In the genomic region with DNA sequence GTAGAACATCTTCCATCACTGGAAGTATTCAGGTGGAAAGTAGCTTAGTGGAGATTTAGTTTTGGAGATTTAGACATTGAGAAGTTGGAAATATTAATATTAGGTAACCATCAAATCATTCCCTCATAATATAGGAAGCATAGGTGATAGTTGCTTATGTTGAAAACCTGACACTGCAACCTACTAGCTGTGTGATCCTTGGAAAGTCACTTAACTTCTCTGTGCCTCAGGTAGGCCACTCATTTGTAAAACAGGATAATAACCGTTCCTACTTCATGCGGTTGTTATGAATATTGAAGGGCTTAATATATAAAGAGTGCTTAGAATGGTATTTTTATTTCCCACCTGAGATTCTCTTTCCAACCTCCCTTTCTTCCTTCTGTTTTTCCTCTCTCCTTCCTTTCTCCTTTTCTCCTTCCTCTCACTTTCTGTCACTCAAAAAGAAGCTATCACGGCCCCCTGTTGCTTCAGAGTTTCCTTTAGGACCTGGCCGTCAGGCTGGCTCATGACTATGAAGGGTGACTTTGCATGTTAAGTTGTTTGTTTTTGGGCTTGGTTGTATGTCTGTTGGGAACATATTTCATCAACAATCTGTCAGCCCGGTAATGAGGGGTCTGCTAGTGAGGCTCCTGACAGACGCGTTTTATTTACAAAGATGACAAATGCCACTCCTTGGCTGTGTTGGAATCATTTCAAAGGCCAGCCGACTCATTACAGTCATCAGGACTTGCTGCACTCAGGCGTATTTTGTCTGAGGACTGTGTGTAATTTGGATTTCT, we compare ENCODE assay signal across 17 cellular contexts. TPM values are rescaled to one million over a fixed set of nuclear protein-coding genes. Genes with fewer than 3 reads are reported as not detected.
DNase-seq lines count a peak whose midpoint lies in the region; ATAC-seq, FAIRE-seq and TF ChIP-seq lines count a peak whose summit lies in the region.
"Had no signal": no experiment of that assay in that cellular context is flagged by ENCODE, and none has a peak within 500 bp of the region (broad histone marks: within the 10 kb centered on the region; RNA-seq: fewer than 3 reads in every experiment).

No MANE protein-coding gene starts in this region.

- in situ Hi-C loops in HepG2 (cut with HindIII; ENCODE audit: extremely low pct_ligation_motif_present, low pct_unique_long_range_greater_than_20kb): no loop called here

- H3K27ac ChIP-seq in HepG2 (ENCODE audit: extremely low read length, insufficient read depth, low read length) (no peak overlapping the region), right lobe of liver (no peak overlapping the region)

- ATAC-seq in HepG2: no peak
- no peak for ATAC-seq in right lobe of liver
- no peak for ATAC-seq in GM21786 (IDR thresholded peaks at IDR 0.05; ENCODE audit: unreplicated experiment)
- no peak for ATAC-seq in HG03175 (IDR thresholded peaks at IDR 0.05; ENCODE audit: unreplicated experiment)
- ATAC-seq: stimulated activated naive CD8-positive, alpha-beta T cell treated with anti-CD3 and anti-CD28 coated beads, Interleukin-15, Interleukin-2, amounts not matched to agents 100 U/mL and 50 U/mL, for 24 hours had no signal

- intact Hi-C loops in HepG2 (cut with micrococcal nuclease; ENCODE audit: unreplicated experiment) (no loop called here), right lobe of liver (cut with DNase I) (no loop called here), head of caudate nucleus (cut with DNase I) (no loop called here)
- intact Hi-C loops in dendritic cell treated with granulocyte-macrophage colony-stimulating factor and Interleukin-4, amounts not matched to agents 40 ng/mL and 50 ng/mL, for 4 days (cut with micrococcal nuclease): no loop called here

- TF ChIP-seq CTCF in HepG2 (CRISPR knock-in tag; IDR thresholded peaks at IDR 0.05) (no peak), right lobe of liver (IDR thresholded peaks at IDR 0.05) (no peak)

- H2AFZ ChIP-seq in HepG2 (ENCODE audit: low read length): no peak overlapping the region

- WGBS in HepG2 (ENCODE audit: low lambda C conversion rate): 8% methylated on average over 9 of the region's 9 CpGs
- 41% methylated on average over 9 of the region's 9 CpGs for WGBS in right lobe of liver (ENCODE audit: insufficient coverage, low coverage, low lambda C conversion rate, missing lambda C conversion rate)

- POLR2A ChIA-PET in HepG2 (lab: Yijun Ruan, JAX): no interaction called here

- H3K27me3 ChIP-seq in HepG2 (ENCODE audit: control insufficient read depth in 1 of 2, insufficient read depth in 2 of 2, low read length in 2 of 2) (peaks cover 0 to 2% of the 10 kb centered on the region in 2 experiments; a peak in 2 of 5 replicates), right lobe of liver (no peaks in the 10 kb centered on the region)

- TF ChIP-seq EP300 in HepG2 (IDR thresholded peaks at IDR 0.05; ENCODE audit: low read depth in 2 of 2, low read length in 2 of 2) (no peak), HepG2 (CRISPR knock-in tag; IDR thresholded peaks at IDR 0.05; ENCODE audit: borderline replicate concordance) (no peak)

- no peaks in the 10 kb centered on the region for H4K20me1 ChIP-seq in HepG2 (ENCODE audit: insufficient read depth, low read length)

- H3K79me2 ChIP-seq in HepG2 (ENCODE audit: insufficient read depth, low read length): no peaks in the 10 kb centered on the region

- H3K36me3 ChIP-seq in HepG2 (replicated peaks in 1 of 2; ENCODE audit: control insufficient read depth in 1 of 2, insufficient read depth in 2 of 2, low read length in 2 of 2): no peaks in the 10 kb centered on the region
- H3K36me3 ChIP-seq in right lobe of liver: no peaks in the 10 kb centered on the region

- no peaks in the 10 kb centered on the region for H3K4me1 ChIP-seq in HepG2 (ENCODE audit: insufficient read depth, low read length)
- H3K4me1 ChIP-seq in right lobe of liver: no peaks in the 10 kb centered on the region

- no peak overlapping the region for H3K4me3 Mint-ChIP-seq in dendritic cell treated with granulocyte-macrophage colony-stimulating factor and Interleukin-4, amounts not matched to agents 40 ng/mL and 50 ng/mL, for 4 days
- H3K4me3 Mint-ChIP-seq: activated naive CD8-positive, alpha-beta T cell; B cell had no signal

- H3K4me3 ChIP-seq in HepG2 (replicated peaks in 1 of 3; ENCODE audit: insufficient read depth in 1 of 3, low read depth in 2 of 3, low read length in 3 of 3) (no peak overlapping the region), right lobe of liver (no peak overlapping the region)

- no peak for FAIRE-seq in HepG2 (lab: Jason Lieb, UNC)
- FAIRE-seq: frontal cortex had no signal

- H3K27me3 Mint-ChIP-seq in dendritic cell treated with granulocyte-macrophage colony-stimulating factor and Interleukin-4, amounts not matched to agents 40 ng/mL and 50 ng/mL, for 4 days: no peaks in the 10 kb centered on the region
- H3K27me3 Mint-ChIP-seq: activated naive CD8-positive, alpha-beta T cell; B cell had no signal

- H3K9me3 Mint-ChIP-seq in dendritic cell treated with granulocyte-macrophage colony-stimulating factor and Interleukin-4, amounts not matched to agents 40 ng/mL and 50 ng/mL, for 4 days: peaks cover 10% of the 10 kb centered on the region

- no TSS peak for BruUV-seq in HepG2 (replicated peaks; lab: Mats Ljungman, UMichigan)

- peaks cover 37% of the 10 kb centered on the region for H3K4me1 Mint-ChIP-seq in dendritic cell treated with granulocyte-macrophage colony-stimulating factor and Interleukin-4, amounts not matched to agents 40 ng/mL and 50 ng/mL, for 4 days (ENCODE audit: low read depth)

- DNase-seq in HepG2 (ENCODE audit: low spot score) (peak; percentile 1), right lobe of liver (no peak), NCI-H748 (lab: John Stamatoyannopoulos, UW; ENCODE audit: unreplicated experiment) (peak; percentile 67), amniotic stem cell (lab: John Stamatoyannopoulos, UW) (no peak), head of caudate nucleus (no peak)
- DNase-seq: GDM1; KG1; NCI-H1930; retina; stimulated activated CD4-positive, alpha-beta T cell treated with anti-CD3 and anti-CD28 coated beads, Interleukin-2, amount 100 ng/mL, for 48 hours; stimulated activated naive CD8-positive, alpha-beta T cell treated with anti-CD3 and anti-CD28 coated beads, Interleukin-15, Interleukin-2, amounts not matched to agents 100 U/mL and 50 U/mL, for 24 hours had no signal

- TF ChIP-seq POLR2A in HepG2 (IDR thresholded peaks at IDR 0.05; ENCODE audit: insufficient read depth in 1 of 2, low read depth in 2 of 2, low read length in 2 of 2) (no peak), right lobe of liver (IDR thresholded peaks at IDR 0.05) (no peak)

- no peak overlapping the region for H3K9ac ChIP-seq in HepG2 (ENCODE audit: insufficient read depth, low read depth, low read length)

- H3K4me2 ChIP-seq in HepG2 (ENCODE audit: low read depth, low read length): no peak overlapping the region

- H3K36me3 Mint-ChIP-seq in dendritic cell treated with granulocyte-macrophage colony-stimulating factor and Interleukin-4, amounts not matched to agents 40 ng/mL and 50 ng/mL, for 4 days (ENCODE audit: low read depth): peaks cover 83% of the 10 kb centered on the region

- TF ChIP-seq RAD21 in HepG2 (CRISPR knock-in tag; IDR thresholded peaks at IDR 0.05): no peak

- H3K27ac Mint-ChIP-seq in dendritic cell treated with granulocyte-macrophage colony-stimulating factor and Interleukin-4, amounts not matched to agents 40 ng/mL and 50 ng/mL, for 4 days: peak overlapping the region; percentile 3

- H3K9me3 ChIP-seq in HepG2 (ENCODE audit: low read length) (no peaks in the 10 kb centered on the region), right lobe of liver (no peaks in the 10 kb centered on the region)

- CTCF ChIA-PET in HepG2 (lab: Yijun Ruan, JAX; ENCODE audit: low intra/inter-chr PET ratio, low total read pairs): no interaction called here

TF ChIP-seq in HepG2, 621 proteins besides CTCF, POLR2A, EP300 and RAD21 (continues in another document):
- TF ChIP-seq, protein P1, sequence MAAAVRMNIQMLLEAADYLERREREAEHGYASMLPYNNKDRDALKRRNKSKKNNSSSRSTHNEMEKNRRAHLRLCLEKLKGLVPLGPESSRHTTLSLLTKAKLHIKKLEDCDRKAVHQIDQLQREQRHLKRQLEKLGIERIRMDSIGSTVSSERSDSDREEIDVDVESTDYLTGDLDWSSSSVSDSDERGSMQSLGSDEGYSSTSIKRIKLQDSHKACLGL (CRISPR knock-in tag; IDR thresholded peaks at IDR 0.05): no peak
- TF ChIP-seq, protein P2, sequence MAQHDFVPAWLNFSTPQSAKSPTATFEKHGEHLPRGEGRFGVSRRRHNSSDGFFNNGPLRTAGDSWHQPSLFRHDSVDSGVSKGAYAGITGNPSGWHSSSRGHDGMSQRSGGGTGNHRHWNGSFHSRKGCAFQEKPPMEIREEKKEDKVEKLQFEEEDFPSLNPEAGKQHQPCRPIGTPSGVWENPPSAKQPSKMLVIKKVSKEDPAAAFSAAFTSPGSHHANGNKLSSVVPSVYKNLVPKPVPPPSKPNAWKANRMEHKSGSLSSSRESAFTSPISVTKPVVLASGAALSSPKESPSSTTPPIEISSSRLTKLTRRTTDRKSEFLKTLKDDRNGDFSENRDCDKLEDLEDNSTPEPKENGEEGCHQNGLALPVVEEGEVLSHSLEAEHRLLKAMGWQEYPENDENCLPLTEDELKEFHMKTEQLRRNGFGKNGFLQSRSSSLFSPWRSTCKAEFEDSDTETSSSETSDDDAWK (CRISPR knock-in tag; IDR thresholded peaks at IDR 0.05): no peak

RNA-seq across cellular contexts. Expression of a gene that starts 31.0 kb away (rescaled TPM):
- total RNA-seq in HepG2 (2016; rRNA removed; fragmentation: Illumina TruSeq; extraction: Trizol) (not detected in 2 replicates), right lobe of liver (10 to 100 TPM in 1 of 6 experiments, 1 to 10 TPM in 5; 5.0 to 14.5 (median 7.4) TPM)
- not detected in 2 replicates for total RNA-seq in HepG2 (2016; cell fraction: cytosol; rRNA removed; fragmentation: Illumina TruSeq; extraction: Trizol; ENCODE audit: low read depth)
- not detected in 2 replicates for total RNA-seq in HepG2 (2016; cell fraction: insoluble cytoplasmic fraction; rRNA removed; fragmentation: Illumina TruSeq; extraction: Trizol)
- total RNA-seq in HepG2 (2016; cell fraction: membrane; rRNA removed; fragmentation: Illumina TruSeq; extraction: Trizol): not detected in 2 replicates
- total RNA-seq in HepG2 (2016; cell fraction: nucleus; rRNA removed; fragmentation: Illumina TruSeq; extraction: Trizol): not detected in 2 replicates
- not detected in 2 replicates for polyA plus RNA-seq in HepG2 (2011; rRNA removed)
- 0.01 and 0.03 TPM in 2 replicates for polyA plus RNA-seq in HepG2 (2011; cell fraction: cytosol; rRNA removed)
- 0.03 TPM in 1 of 2 replicates, not detected in the other for polyA plus RNA-seq in HepG2 (2011; cell fraction: nucleus; rRNA removed)
- not detected in 2 replicates for polyA plus RNA-seq in HepG2 (2012)
- polyA plus RNA-seq in HepG2 (2016; cell fraction: cytosol; fragmentation: Illumina TruSeq; extraction: Trizol; ENCODE audit: low read depth): not detected in 2 replicates
- polyA plus RNA-seq in HepG2 (2016; cell fraction: insoluble cytoplasmic fraction; fragmentation: Illumina TruSeq; extraction: Trizol; ENCODE audit: low read depth): not detected in 2 replicates
- not detected in 2 replicates for polyA plus RNA-seq in HepG2 (2016; cell fraction: membrane; fragmentation: Illumina TruSeq; extraction: Trizol; ENCODE audit: low read depth)
- not detected in 2 replicates for polyA plus RNA-seq in HepG2 (2016; cell fraction: nucleus; fragmentation: Illumina TruSeq; extraction: Trizol; ENCODE audit: insufficient read depth, low read depth)
- polyA minus RNA-seq in HepG2 (2011; rRNA and poly(A)+ RNA removed; ENCODE audit: low replicate concordance): 0.62 and 0.89 TPM in 2 replicates
- not detected in 2 replicates for polyA minus RNA-seq in HepG2 (2011; cell fraction: cytosol; rRNA and poly(A)+ RNA removed)
- polyA minus RNA-seq in HepG2 (2011; cell fraction: nucleus; rRNA and poly(A)+ RNA removed): not detected in 2 replicates

Comparison
In these comparisons a context has a peak if more than half of its experiments do, and no peak if none do; other contexts are left out.
1. DNase-seq: peak in HepG2 (single experiment) and NCI-H748 (single experiment); none in right lobe of liver (0 of 3), amniotic stem cell (single experiment) and head of caudate nucleus (0 of 42).